ENCODE assay signal across 1 cellular context in the genomic region with DNA sequence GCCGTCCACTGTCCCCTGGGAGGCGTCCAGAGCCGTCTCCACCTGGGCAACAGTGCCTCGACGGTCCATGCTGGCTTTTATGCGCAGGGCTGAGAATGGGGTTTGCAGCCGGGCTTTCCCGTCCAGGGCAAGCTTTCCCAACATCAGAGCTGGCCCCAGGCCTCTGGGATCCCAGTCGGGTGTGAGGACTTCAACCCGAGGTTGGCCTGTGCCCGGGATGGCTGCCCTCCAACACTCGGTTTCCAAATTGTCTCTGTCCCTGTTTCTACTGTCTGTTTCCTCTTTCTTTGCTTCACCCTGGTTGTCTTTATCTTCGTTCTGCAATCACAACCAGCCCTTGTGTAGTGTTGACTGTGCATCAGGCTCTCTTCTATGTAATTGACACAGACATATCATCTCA.
TF ChIP-seq lines count a peak whose summit lies in the region.

A gene (minus strand): TSS at position 51 of the 400 bp plus-strand sequence.

TF ChIP-seq in IMR-90, 13 proteins besides CTCF, POLR2A, EP300 and RAD21:
- TF ChIP-seq MAFK (IDR thresholded peaks at IDR 0.05; ENCODE audit: low read depth, low read length), result no peak
- no peak for TF ChIP-seq BHLHE40 (IDR thresholded peaks at IDR 0.05; ENCODE audit: low read depth, low read length)
- TF ChIP-seq MAZ (IDR thresholded peaks at IDR 0.05; ENCODE audit: borderline replicate concordance, low read depth, low read length), result no peak
- no peak for TF ChIP-seq NFE2L2 (IDR thresholded peaks at IDR 0.05; ENCODE audit: low read depth, low read length)
- no peak for TF ChIP-seq CHD1 (IDR thresholded peaks at IDR 0.05; ENCODE audit: low read depth, low read length)
- no peak for TF ChIP-seq SMC3 (IDR thresholded peaks at IDR 0.05; ENCODE audit: low read depth, low read length)
- TF ChIP-seq, protein P1, sequence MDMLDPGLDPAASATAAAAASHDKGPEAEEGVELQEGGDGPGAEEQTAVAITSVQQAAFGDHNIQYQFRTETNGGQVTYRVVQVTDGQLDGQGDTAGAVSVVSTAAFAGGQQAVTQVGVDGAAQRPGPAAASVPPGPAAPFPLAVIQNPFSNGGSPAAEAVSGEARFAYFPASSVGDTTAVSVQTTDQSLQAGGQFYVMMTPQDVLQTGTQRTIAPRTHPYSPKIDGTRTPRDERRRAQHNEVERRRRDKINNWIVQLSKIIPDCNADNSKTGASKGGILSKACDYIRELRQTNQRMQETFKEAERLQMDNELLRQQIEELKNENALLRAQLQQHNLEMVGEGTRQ (IDR thresholded peaks at IDR 0.05; ENCODE audit: low read depth, low read length), result no peak
- TF ChIP-seq MXI1 (IDR thresholded peaks at IDR 0.05; ENCODE audit: borderline replicate concordance, low read depth, low read length), result no peak
- TF ChIP-seq FOS (IDR thresholded peaks at IDR 0.05; ENCODE audit: low read depth, low read length), result no peak
- TF ChIP-seq RFX5 (IDR thresholded peaks at IDR 0.05; ENCODE audit: low read depth, low read length), result no peak
- no peak for TF ChIP-seq RCOR1 (IDR thresholded peaks at IDR 0.05; ENCODE audit: insufficient replicate concordance, low read length)
